ENCODE assay signal across 23 cellular contexts in genomic region chr9:82726404-82727276, GRCh38.
"Had no signal": no experiment of that assay in that cellular context is flagged by ENCODE, and none has a peak within 500 bp of the region (broad histone marks: within the 10 kb centered on the region; RNA-seq: fewer than 3 reads in every experiment).

No MANE protein-coding gene starts in this region.

- H3K36me3 Mint-ChIP-seq: immature natural killer cell, naive B cell had no signal

- DNase-seq: activated CD4-positive, alpha-beta T cell treated with anti-CD3 and anti-CD28 coated beads for 1 hour; activated CD8-positive, alpha-beta memory T cell treated with anti-CD3 and anti-CD28 coated beads for 24 hours; activated CD8-positive, alpha-beta memory T cell treated with anti-CD3 and anti-CD28 coated beads, Interleukin-2, amount 50 U/mL, for 48 hours; activated effector memory CD4-positive, alpha-beta T cell treated with anti-CD3 and anti-CD28 coated beads, Interleukin-2, amount 50 U/mL, for 16 hours; activated T-cell treated with anti-CD3 and anti-CD28 coated beads, Interleukin-2, amount 50 U/mL, for 72 hours; amniotic stem cell; effector CD8-positive, alpha-beta T cell; esophagus squamous epithelium; immature natural killer cell; kidney glomerular epithelial cell; left ventricle myocardium inferior; mucosa of descending colon; naive B cell; trophoblast cell; WERI-Rb-1 had no signal

- H3K9me3 Mint-ChIP-seq: dendritic cell treated with granulocyte-macrophage colony-stimulating factor and Interleukin-4, amounts not matched to agents 40 ng/mL and 50 ng/mL, for 4 days; naive B cell; neural crest cell had no signal

- H3K9me3 ChIP-seq: esophagus squamous epithelium, left ventricle myocardium inferior, mucosa of descending colon, suprapubic skin, vagina had no signal

- H3K4me3 Mint-ChIP-seq: activated T-cell treated with anti-CD3 and anti-CD28 coated beads, Interleukin-2, amount 50 U/mL, for 72 hours; dendritic cell treated with granulocyte-macrophage colony-stimulating factor and Interleukin-4, amounts not matched to agents 40 ng/mL and 50 ng/mL, for 4 days; immature natural killer cell; naive B cell; neural crest cell; stimulated activated naive CD8-positive, alpha-beta T cell treated with anti-CD3 and anti-CD28 coated beads, Interleukin-15, Interleukin-2, amounts not matched to agents 100 ng/mL and 50 ng/mL, for 24 hours had no signal

- H3K4me1 ChIP-seq: esophagus squamous epithelium, left ventricle myocardium inferior, suprapubic skin, vagina had no signal

- H3K27me3 ChIP-seq: cardiac muscle cell, esophagus squamous epithelium, suprapubic skin, vagina had no signal

- H3K27ac Mint-ChIP-seq: activated naive CD4-positive, alpha-beta T cell treated with anti-CD3 and anti-CD28 coated beads, Interleukin-2, amount 50 U/mL, for 72 hours; activated T-cell treated with anti-CD3 and anti-CD28 coated beads, Interleukin-2, amount 50 U/mL, for 72 hours; dendritic cell treated with granulocyte-macrophage colony-stimulating factor and Interleukin-4, amounts not matched to agents 40 ng/mL and 50 ng/mL, for 4 days; immature natural killer cell; naive B cell; progenitor cell of endocrine pancreas; stimulated activated naive CD8-positive, alpha-beta T cell treated with anti-CD3 and anti-CD28 coated beads, Interleukin-15, Interleukin-2, amounts not matched to agents 100 ng/mL and 50 ng/mL, for 24 hours had no signal

- ATAC-seq: activated naive CD4-positive, alpha-beta T cell treated with anti-CD3 and anti-CD28 coated beads, Interleukin-2, amount 50 U/mL, for 72 hours; activated T-cell treated with anti-CD3 and anti-CD28 coated beads, Interleukin-2, amount 50 U/mL, for 72 hours; mucosa of descending colon had no signal

- H3K4me1 Mint-ChIP-seq: immature natural killer cell, naive B cell had no signal

- H3K27me3 Mint-ChIP-seq: dendritic cell treated with granulocyte-macrophage colony-stimulating factor and Interleukin-4, amounts not matched to agents 40 ng/mL and 50 ng/mL, for 4 days; progenitor cell of endocrine pancreas; stimulated activated naive CD8-positive, alpha-beta T cell treated with anti-CD3 and anti-CD28 coated beads, Interleukin-15, Interleukin-2, amounts not matched to agents 100 ng/mL and 50 ng/mL, for 24 hours had no signal

- H3K4me3 ChIP-seq: cardiac muscle cell, esophagus squamous epithelium, left ventricle myocardium inferior, mucosa of descending colon, suprapubic skin, vagina had no signal

- H3K36me3 ChIP-seq: cardiac muscle cell, esophagus squamous epithelium, left ventricle myocardium inferior, suprapubic skin, vagina, WERI-Rb-1 had no signal
